ENCODE assay signal across 1 cellular context in the genomic region with DNA sequence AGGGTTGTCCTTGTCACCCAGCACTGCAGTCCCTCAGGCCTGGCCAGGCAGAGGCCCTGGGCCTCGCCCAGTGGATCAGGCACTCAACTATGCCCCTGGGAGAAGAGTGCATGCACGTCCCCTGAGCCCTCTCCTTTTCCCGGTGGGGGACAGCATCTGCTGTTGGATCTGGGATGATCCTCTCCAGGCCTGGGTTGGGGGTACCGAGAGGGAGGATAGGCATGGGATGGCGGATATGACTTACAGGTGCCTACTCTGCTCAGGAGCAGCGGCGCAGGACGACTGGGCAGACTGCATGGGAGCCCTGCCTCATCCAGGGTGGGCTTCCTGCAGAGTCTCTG.
TF ChIP-seq lines count a peak whose summit lies in the region.

No MANE protein-coding gene starts in this region.

TF ChIP-seq in H1, 55 proteins besides CTCF, POLR2A, EP300 and RAD21 (continued from another document):
- TF ChIP-seq ZNF274 (IDR thresholded peaks at IDR 0.05; ENCODE audit: borderline replicate concordance, extremely low read depth, low read length) (no peak), SP2 (IDR thresholded peaks at IDR 0.05; ENCODE audit: low read length) (no peak), TCF12 (IDR thresholded peaks at IDR 0.05; ENCODE audit: low read depth, low read length) (no peak), SAP30 (IDR thresholded peaks at IDR 0.05; ENCODE audit: insufficient read depth, insufficient replicate concordance, low read length) (no peak), TEAD4 (IDR thresholded peaks at IDR 0.05; ENCODE audit: low read depth, low read length) (no peak), TAF7 (optimal IDR thresholded peaks at IDR 0.05; ENCODE audit: borderline replicate concordance, low read depth, low read length) (no peak), CBX8 (IDR thresholded peaks at IDR 0.05; ENCODE audit: borderline replicate concordance, low read depth, low read length) (no peak), MAFK (IDR thresholded peaks at IDR 0.05; ENCODE audit: low read depth, low read length) (no peak), CREB1 (IDR thresholded peaks at IDR 0.05) (no peak), YY1 (IDR thresholded peaks at IDR 0.05; ENCODE audit: low read depth, low read length) (no peak), TAF1 (IDR thresholded peaks at IDR 0.05; ENCODE audit: low read depth, low read length) (no peak), RBBP5 (IDR thresholded peaks at IDR 0.05; ENCODE audit: borderline replicate concordance, low read depth, low read length) (no peak), GABPA (IDR thresholded peaks at IDR 0.05; ENCODE audit: borderline replicate concordance, insufficient read depth, low read length) (no peak), GTF2F1 (IDR thresholded peaks at IDR 0.05; ENCODE audit: borderline replicate concordance, low read depth, low read length) (no peak), SIN3A (conservative IDR thresholded peaks at IDR 0.05 in 1 of 2, IDR thresholded peaks at IDR 0.05 in 1 of 2; ENCODE audit: low read depth in 1 of 2, low read length in 2 of 2) (no peak), POLR2AphosphoS5 (IDR thresholded peaks at IDR 0.05; ENCODE audit: low read depth, low read length) (no peak), BRCA1 (IDR thresholded peaks at IDR 0.05; ENCODE audit: low read depth, low read length) (no peak)
- TF ChIP-seq, protein P1, sequence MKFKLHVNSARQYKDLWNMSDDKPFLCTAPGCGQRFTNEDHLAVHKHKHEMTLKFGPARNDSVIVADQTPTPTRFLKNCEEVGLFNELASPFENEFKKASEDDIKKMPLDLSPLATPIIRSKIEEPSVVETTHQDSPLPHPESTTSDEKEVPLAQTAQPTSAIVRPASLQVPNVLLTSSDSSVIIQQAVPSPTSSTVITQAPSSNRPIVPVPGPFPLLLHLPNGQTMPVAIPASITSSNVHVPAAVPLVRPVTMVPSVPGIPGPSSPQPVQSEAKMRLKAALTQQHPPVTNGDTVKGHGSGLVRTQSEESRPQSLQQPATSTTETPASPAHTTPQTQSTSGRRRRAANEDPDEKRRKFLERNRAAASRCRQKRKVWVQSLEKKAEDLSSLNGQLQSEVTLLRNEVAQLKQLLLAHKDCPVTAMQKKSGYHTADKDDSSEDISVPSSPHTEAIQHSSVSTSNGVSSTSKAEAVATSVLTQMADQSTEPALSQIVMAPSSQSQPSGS (IDR thresholded peaks at IDR 0.05; ENCODE audit: low read length), result no peak
TF ChIP-seq in H1: peak in this region for 0.
